20 cellular contexts compared by ENCODE assay signal in genomic region chrX:11784543-11784942, GRCh38.
"Had no signal": no experiment of that assay in that cellular context is flagged by ENCODE, and none has a peak within 500 bp of the region (broad histone marks: within the 10 kb centered on the region; RNA-seq: fewer than 3 reads in every experiment).

No MANE protein-coding gene starts in this region.

- H3K9me3 Mint-ChIP-seq: naive thymus-derived CD8-positive, alpha-beta T cell had no signal

- H3K36me3 Mint-ChIP-seq: mesothelial cell of epicardium; naive thymus-derived CD8-positive, alpha-beta T cell had no signal

- H3K4me1 Mint-ChIP-seq: mesothelial cell of epicardium had no signal

- ATAC-seq: gastrocnemius medialis; heart right ventricle; left cardiac atrium; left lung; left ventricle myocardium superior; lower lobe of right lung; mucosa of descending colon; naive thymus-derived CD8-positive, alpha-beta T cell had no signal

- H3K27me3 Mint-ChIP-seq: naive thymus-derived CD8-positive, alpha-beta T cell had no signal

- H3K4me3 Mint-ChIP-seq: mesothelial cell of epicardium; naive B cell; naive thymus-derived CD8-positive, alpha-beta T cell had no signal

- DNase-seq: dermis blood vessel endothelial cell; dorsolateral prefrontal cortex; effector CD4-positive, alpha-beta T cell; effector memory CD4-positive, alpha-beta T cell; foreskin fibroblast; foreskin melanocyte; gastrocnemius medialis; glutamatergic neuron; head of caudate nucleus; heart right ventricle; hippocampal formation; left cardiac atrium; left lung; left ventricle myocardium superior; lower lobe of right lung; mesenchymal stem cell; mucosa of descending colon; naive B cell; naive thymus-derived CD8-positive, alpha-beta T cell had no signal

- H3K27ac Mint-ChIP-seq: mesothelial cell of epicardium had no signal
